9 cellular contexts compared by ENCODE assay signal in the genomic region with DNA sequence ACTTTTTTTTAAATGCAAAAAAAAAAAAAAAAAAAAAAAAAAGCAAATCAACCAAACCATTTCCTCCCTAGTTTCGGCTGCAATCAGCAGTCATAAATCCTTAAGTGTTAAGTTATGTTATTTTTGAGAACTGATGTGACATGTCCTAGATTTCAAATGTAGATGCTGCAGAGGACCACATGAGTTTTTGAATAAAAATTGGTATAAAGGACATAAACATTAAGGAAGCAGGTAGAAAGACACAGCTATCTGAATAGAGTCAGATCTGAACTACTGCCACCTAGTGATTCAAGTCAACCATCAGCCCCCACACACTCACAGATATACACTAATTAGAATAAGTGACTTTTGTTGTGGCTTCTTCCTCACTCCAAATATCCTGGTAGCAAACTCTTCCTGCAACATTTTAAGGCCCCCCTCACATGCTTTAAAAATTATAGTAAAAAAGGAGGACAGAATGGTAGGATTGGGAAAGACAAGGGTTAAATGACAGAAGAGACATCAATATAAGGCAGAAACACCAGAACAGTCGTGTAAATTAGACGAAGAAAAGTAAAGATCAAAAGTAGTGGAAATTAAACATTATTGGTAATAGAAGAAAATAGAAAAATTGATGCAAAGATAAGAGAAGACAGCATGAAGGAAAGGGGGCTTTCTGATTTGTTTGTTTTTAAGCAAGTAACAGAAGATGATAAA.
A peak's percentile ranks its signal among the peaks of the same experiment; 100 is the strongest.
DNase-seq lines count a peak whose midpoint lies in the region; ATAC-seq, FAIRE-seq and TF ChIP-seq lines count a peak whose summit lies in the region.
"Had no signal": no experiment of that assay in that cellular context is flagged by ENCODE, and none has a peak within 500 bp of the region (broad histone marks: within the 10 kb centered on the region; RNA-seq: fewer than 3 reads in every experiment).

No MANE protein-coding gene starts in this region.

- BruUV-seq in HepG2 (replicated peaks; lab: Mats Ljungman, UMichigan) = no TSS peak

- H3K4me1 ChIP-seq in HepG2 (ENCODE audit: insufficient read depth, low read length) = no peaks in the 10 kb centered on the region

- H3K4me1 Mint-ChIP-seq in CD14-positive monocyte = no peaks in the 10 kb centered on the region

- TF ChIP-seq EP300 in HepG2 (IDR thresholded peaks at IDR 0.05; ENCODE audit: low read depth in 2 of 2, low read length in 2 of 2) = no peak
- no peak for TF ChIP-seq EP300 in HepG2 (CRISPR knock-in tag; IDR thresholded peaks at IDR 0.05; ENCODE audit: borderline replicate concordance)

- H3K9me3 ChIP-seq in HepG2 (ENCODE audit: low read length) = no peaks in the 10 kb centered on the region

- no peak overlapping the region for H3K9ac ChIP-seq in HepG2 (ENCODE audit: insufficient read depth, low read depth, low read length)

- no peak overlapping the region for H3K4me3 ChIP-seq in astrocyte of the spinal cord (ENCODE audit: low read depth, low read length)
- H3K4me3 ChIP-seq in HepG2 (replicated peaks in 1 of 3; ENCODE audit: insufficient read depth in 1 of 3, low read depth in 2 of 3, low read length in 3 of 3) = no peak overlapping the region

- TF ChIP-seq CTCF in CD14-positive monocyte (IDR thresholded peaks at IDR 0.05) (peak; percentile 66), astrocyte of the spinal cord (IDR thresholded peaks at IDR 0.05; ENCODE audit: low read depth, low read length) (peak; percentile 70), HepG2 (CRISPR knock-in tag; IDR thresholded peaks at IDR 0.05) (peak; percentile 41)

- H3K36me3 Mint-ChIP-seq in CD14-positive monocyte = no peaks in the 10 kb centered on the region

- H3K27ac Mint-ChIP-seq in CD14-positive monocyte = no peak overlapping the region
- H3K27ac Mint-ChIP-seq: T-helper 1 cell treated with Interleukin-12 subunit alpha and Interleukin-12 subunit beta and Interleukin-4 antibody, amounts not matched to agents 30 μg/mL and 1 μg/mL, for 36 hours had no signal

- WGBS in HepG2 (ENCODE audit: low lambda C conversion rate) = 48% methylated on average over 3 of the region's 3 CpGs

- no peaks in the 10 kb centered on the region for H3K9me3 Mint-ChIP-seq in CD14-positive monocyte
- H3K9me3 Mint-ChIP-seq: T-helper 1 cell treated with Interleukin-12 subunit alpha and Interleukin-12 subunit beta and Interleukin-4 antibody, amounts not matched to agents 30 μg/mL and 1 μg/mL, for 36 hours had no signal

- H2AFZ ChIP-seq in HepG2 (ENCODE audit: low read length) = no peak overlapping the region

- CTCF ChIA-PET in HepG2 (lab: Yijun Ruan, JAX; ENCODE audit: low intra/inter-chr PET ratio, low total read pairs) = interaction anchor here (1.7 kb wide), 1 partner anchor 561 kb away, joined by 12 read pairs; no protein-coding TSS in a partner anchor

- no peak for TF ChIP-seq POLR2A in HepG2 (IDR thresholded peaks at IDR 0.05; ENCODE audit: insufficient read depth in 1 of 2, low read depth in 2 of 2, low read length in 2 of 2)

- H4K20me1 ChIP-seq in HepG2 (ENCODE audit: insufficient read depth, low read length) = no peaks in the 10 kb centered on the region

- in situ Hi-C loops in astrocyte of the spinal cord (cut with HindIII; ENCODE audit: low sequenced_read_pairs) = no loop called here
- in situ Hi-C loops in HepG2 (cut with HindIII; ENCODE audit: extremely low pct_ligation_motif_present, low pct_unique_long_range_greater_than_20kb) = loop anchor here (5.0 kb wide), 1 partner anchor 561 kb away; no protein-coding TSS in a partner anchor

- no peaks in the 10 kb centered on the region for H3K36me3 ChIP-seq in HepG2 (replicated peaks in 1 of 2; ENCODE audit: control insufficient read depth in 1 of 2, insufficient read depth in 2 of 2, low read length in 2 of 2)

- TF ChIP-seq RAD21 in HepG2 (CRISPR knock-in tag; IDR thresholded peaks at IDR 0.05) = no peak

- FAIRE-seq in GM18507 (lab: Jason Lieb, UNC) (peak; percentile 72), HepG2 (lab: Jason Lieb, UNC) (no peak)

- H3K4me2 ChIP-seq in HepG2 (ENCODE audit: low read depth, low read length) = no peak overlapping the region

- H3K27me3 Mint-ChIP-seq in CD14-positive monocyte (ENCODE audit: low read depth in 3 of 3) = peaks cover 0 to 3% (median 2%) of the 10 kb centered on the region in 3 donors

- no peak for DNase-seq in CD14-positive monocyte (ENCODE audit: low spot score)
- DNase-seq in GM18507 (ENCODE audit: extremely low spot score, insufficient read length, low read depth) = no peak
- DNase-seq in NCI-H748 (lab: John Stamatoyannopoulos, UW; ENCODE audit: unreplicated experiment) = peak; percentile 40
- peak; percentile 55 for DNase-seq in astrocyte of the spinal cord (ENCODE audit: low read depth, low spot score)
- peak; percentile 3 for DNase-seq in HepG2 (ENCODE audit: low spot score)
- no peak for DNase-seq in NCI-H2196 (lab: John Stamatoyannopoulos, UW; ENCODE audit: unreplicated experiment)

- no peak overlapping the region for H3K4me3 Mint-ChIP-seq in CD14-positive monocyte
- H3K4me3 Mint-ChIP-seq: T-helper 1 cell treated with Interleukin-12 subunit alpha and Interleukin-12 subunit beta and Interleukin-4 antibody, amounts not matched to agents 30 μg/mL and 1 μg/mL, for 36 hours had no signal

- H3K79me2 ChIP-seq in HepG2 (ENCODE audit: insufficient read depth, low read length) = no peaks in the 10 kb centered on the region

- POLR2A ChIA-PET in HepG2 (lab: Yijun Ruan, JAX) = no interaction called here

- no peaks in the 10 kb centered on the region for H3K27me3 ChIP-seq in HepG2 (ENCODE audit: control insufficient read depth in 1 of 2, insufficient read depth in 2 of 2, low read length in 2 of 2)

- intact Hi-C loops in CD14-positive monocyte (cut with micrococcal nuclease) = no loop called here
- intact Hi-C loops in HepG2 (cut with micrococcal nuclease; ENCODE audit: unreplicated experiment) = loop anchor here (1.0 kb wide), 1 partner anchor 560 kb away; no protein-coding TSS in a partner anchor

- no peak overlapping the region for H3K27ac ChIP-seq in HepG2 (ENCODE audit: extremely low read length, insufficient read depth, low read length)

- ATAC-seq in HG02870 (IDR thresholded peaks at IDR 0.05; ENCODE audit: unreplicated experiment) (peak; percentile 79), HepG2 (peak; percentile 80), HG03039 (IDR thresholded peaks at IDR 0.05; ENCODE audit: unreplicated experiment) (no peak)

TF ChIP-seq in HepG2, 621 proteins besides CTCF, POLR2A, EP300 and RAD21 (continues in another document):
- TF ChIP-seq MEIS1 (CRISPR knock-in tag; IDR thresholded peaks at IDR 0.05; ENCODE audit: borderline replicate concordance) (no peak), TBX3 (IDR thresholded peaks at IDR 0.05; ENCODE audit: borderline replicate concordance) (no peak), ZNF749 (CRISPR knock-in tag; IDR thresholded peaks at IDR 0.05; ENCODE audit: borderline replicate concordance) (no peak), TMF1 (CRISPR knock-in tag; IDR thresholded peaks at IDR 0.05; ENCODE audit: low read depth) (no peak), SOX5 (CRISPR knock-in tag; IDR thresholded peaks at IDR 0.05; ENCODE audit: borderline replicate concordance) (no peak), SMC3 (IDR thresholded peaks at IDR 0.05; ENCODE audit: low read length) (peak; percentile 29; the same call in 1 of the 2 replicates), ATAD3A (CRISPR knock-in tag; IDR thresholded peaks at IDR 0.05) (no peak), STAG1 (CRISPR knock-in tag; IDR thresholded peaks at IDR 0.05) (peak; percentile 39), PCBP2 (optimal IDR thresholded peaks at IDR 0.05; ENCODE audit: low read depth, low read length, poor library complexity, severe bottlenecking) (no peak), ZBTB4 (CRISPR knock-in tag; IDR thresholded peaks at IDR 0.05; ENCODE audit: borderline replicate concordance) (no peak), RNF219 (CRISPR knock-in tag; IDR thresholded peaks at IDR 0.05) (no peak)

Comparison
In these comparisons a context has a peak if more than half of its experiments do, and no peak if none do; other contexts are left out.
1. DNase-seq: peak in NCI-H748 (single experiment), astrocyte of the spinal cord (single experiment) and HepG2 (single experiment); none in CD14-positive monocyte (single experiment), GM18507 (single experiment) and NCI-H2196 (single experiment).
2. Peak in every context shown above with its lines, with median percentiles within 50 percentile points of each other: CTCF ChIP-seq.